ENCODE assay signal across 6 cellular contexts in genomic region chr11:65559951-65560537, GRCh38. TPM values are rescaled to one million over a fixed set of nuclear protein-coding genes. Genes with fewer than 3 reads are reported as not detected.
DNase-seq lines count a peak whose midpoint lies in the region; ATAC-seq lines count a peak whose summit lies in the region.

No MANE protein-coding gene starts in this region.

- H3K36me3 Mint-ChIP-seq in T-helper 17 cell (ENCODE audit: low read depth) = no peaks in the 10 kb centered on the region

- no peaks in the 10 kb centered on the region for H3K9me3 ChIP-seq in T-helper 17 cell (ENCODE audit: control insufficient read depth, low read length, poor library complexity, severe bottlenecking)

- DNase-seq in H4 (ENCODE audit: low spot score) (peak; percentile 64), T-helper 17 cell (no peak), left colon (peak; percentile 46 to 70), amniotic stem cell (lab: John Stamatoyannopoulos, UW) (no peak), AML-193 (lab: John Stamatoyannopoulos, UW) (no peak), retina (no peak)

- no peaks in the 10 kb centered on the region for H3K27me3 Mint-ChIP-seq in T-helper 17 cell

- ATAC-seq in T-helper 17 cell (no peak), left colon (peak; percentile 61)

- peak overlapping the region; percentile 96 for H3K27ac Mint-ChIP-seq in T-helper 17 cell

- peaks cover 43% of the 10 kb centered on the region for H3K4me1 Mint-ChIP-seq in T-helper 17 cell

- intact Hi-C loops in left colon (cut with DNase I, micrococcal nuclease) = loop anchor here in 1 of 2 donors (10.0 kb wide), 1 partner anchor 65 kb away; no protein-coding TSS in a partner anchor

- peak overlapping the region; percentile 49 for H3K4me3 Mint-ChIP-seq in T-helper 17 cell

RNA-seq across cellular contexts. Expression of gene LTBP3, which starts 1.9 kb away (rescaled TPM):
- 4.2 and 6.3 TPM in 2 replicates for total RNA-seq in H4 (2014; rRNA removed; shearing (Covaris generic))
- total RNA-seq in T-helper 17 cell (100 to 1,000 TPM; 123 to 187 TPM), left colon (10 to 100 TPM; 24.9 to 42.9 TPM)

RNA-seq across cellular contexts. Expression of gene ZNRD2, which starts 10.2 kb away (rescaled TPM):
- 73.8 and 80.1 TPM in 2 replicates for total RNA-seq in H4 (2014; rRNA removed; shearing (Covaris generic))
- total RNA-seq in T-helper 17 cell (10 to 100 TPM; 30.3 to 39.0 TPM), left colon (10 to 100 TPM; 15.4 to 18.5 TPM)

RNA-seq across cellular contexts. Expression of gene FAM89B, which starts 12.3 kb away (rescaled TPM):
- 27.5 and 43.1 TPM in 2 replicates for total RNA-seq in H4 (2014; rRNA removed; shearing (Covaris generic))
- total RNA-seq in T-helper 17 cell (10 to 100 TPM; 41.2 to 44.4 TPM), left colon (10 to 100 TPM; 24.4 to 33.8 TPM)

RNA-seq across cellular contexts. Expression of gene EHBP1L1, which starts 15.8 kb away (rescaled TPM):
- total RNA-seq in H4 (2014; rRNA removed; shearing (Covaris generic)) = 27.9 and 40.0 TPM in 2 replicates
- total RNA-seq in T-helper 17 cell = 100 to 1,000 TPM; 123 to 152 TPM
- 10 to 100 TPM; 78.7 to 89.7 TPM for total RNA-seq in left colon

RNA-seq across cellular contexts. Expression of gene SCYL1, which starts 35.2 kb away (rescaled TPM):
- total RNA-seq in H4 (2014; rRNA removed; shearing (Covaris generic)) = 34.5 and 38.6 TPM in 2 replicates
- total RNA-seq in T-helper 17 cell (10 to 100 TPM; 56.6 to 61.7 TPM), left colon (10 to 100 TPM; 58.4 to 70.8 TPM)

Comparison
In these comparisons a context has a peak if more than half of its experiments do, and no peak if none do; other contexts are left out.
1. DNase-seq: peak in H4 (single experiment) and left colon (2 of 2); none in T-helper 17 cell (0 of 3), amniotic stem cell (single experiment), AML-193 (0 of 2) and retina (single experiment).